Comparison of ENCODE assay signal across 1 cellular context in the genomic region with DNA sequence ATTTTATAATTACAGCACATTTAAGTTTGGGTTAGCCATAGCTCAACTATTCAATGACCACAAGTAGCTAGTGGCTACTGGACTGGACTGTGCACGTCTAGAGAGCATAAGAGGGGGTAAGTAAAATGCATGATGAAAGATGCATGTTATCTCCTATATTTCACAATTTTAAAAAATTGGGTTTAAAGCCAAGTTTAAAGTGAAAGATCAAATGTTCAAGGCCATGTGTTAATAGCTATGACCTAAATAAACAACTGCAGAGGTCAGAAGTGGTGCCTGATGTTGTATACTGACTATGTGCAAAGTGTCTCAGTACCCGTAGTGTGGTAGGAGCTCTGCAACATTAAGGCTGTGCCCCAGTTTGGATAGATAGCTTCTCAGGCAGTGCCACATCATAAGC.
TF ChIP-seq lines count a peak whose summit lies in the region.

No MANE protein-coding gene starts in this region.

TF ChIP-seq in HepG2, 621 proteins besides CTCF, POLR2A, EP300 and RAD21 (continued from another document and continues in another):
- TF ChIP-seq, protein P1, sequence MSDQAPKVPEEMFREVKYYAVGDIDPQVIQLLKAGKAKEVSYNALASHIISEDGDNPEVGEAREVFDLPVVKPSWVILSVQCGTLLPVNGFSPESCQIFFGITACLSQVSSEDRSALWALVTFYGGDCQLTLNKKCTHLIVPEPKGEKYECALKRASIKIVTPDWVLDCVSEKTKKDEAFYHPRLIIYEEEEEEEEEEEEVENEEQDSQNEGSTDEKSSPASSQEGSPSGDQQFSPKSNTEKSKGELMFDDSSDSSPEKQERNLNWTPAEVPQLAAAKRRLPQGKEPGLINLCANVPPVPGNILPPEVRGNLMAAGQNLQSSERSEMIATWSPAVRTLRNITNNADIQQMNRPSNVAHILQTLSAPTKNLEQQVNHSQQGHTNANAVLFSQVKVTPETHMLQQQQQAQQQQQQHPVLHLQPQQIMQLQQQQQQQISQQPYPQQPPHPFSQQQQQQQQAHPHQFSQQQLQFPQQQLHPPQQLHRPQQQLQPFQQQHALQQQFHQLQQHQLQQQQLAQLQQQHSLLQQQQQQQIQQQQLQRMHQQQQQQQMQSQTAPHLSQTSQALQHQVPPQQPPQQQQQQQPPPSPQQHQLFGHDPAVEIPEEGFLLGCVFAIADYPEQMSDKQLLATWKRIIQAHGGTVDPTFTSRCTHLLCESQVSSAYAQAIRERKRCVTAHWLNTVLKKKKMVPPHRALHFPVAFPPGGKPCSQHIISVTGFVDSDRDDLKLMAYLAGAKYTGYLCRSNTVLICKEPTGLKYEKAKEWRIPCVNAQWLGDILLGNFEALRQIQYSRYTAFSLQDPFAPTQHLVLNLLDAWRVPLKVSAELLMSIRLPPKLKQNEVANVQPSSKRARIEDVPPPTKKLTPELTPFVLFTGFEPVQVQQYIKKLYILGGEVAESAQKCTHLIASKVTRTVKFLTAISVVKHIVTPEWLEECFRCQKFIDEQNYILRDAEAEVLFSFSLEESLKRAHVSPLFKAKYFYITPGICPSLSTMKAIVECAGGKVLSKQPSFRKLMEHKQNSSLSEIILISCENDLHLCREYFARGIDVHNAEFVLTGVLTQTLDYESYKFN (CRISPR knock-in tag; conservative IDR thresholded peaks at IDR 0.05) = peak; percentile 22; the same call in 1 of the 2 replicates
- TF ChIP-seq, protein P2, sequence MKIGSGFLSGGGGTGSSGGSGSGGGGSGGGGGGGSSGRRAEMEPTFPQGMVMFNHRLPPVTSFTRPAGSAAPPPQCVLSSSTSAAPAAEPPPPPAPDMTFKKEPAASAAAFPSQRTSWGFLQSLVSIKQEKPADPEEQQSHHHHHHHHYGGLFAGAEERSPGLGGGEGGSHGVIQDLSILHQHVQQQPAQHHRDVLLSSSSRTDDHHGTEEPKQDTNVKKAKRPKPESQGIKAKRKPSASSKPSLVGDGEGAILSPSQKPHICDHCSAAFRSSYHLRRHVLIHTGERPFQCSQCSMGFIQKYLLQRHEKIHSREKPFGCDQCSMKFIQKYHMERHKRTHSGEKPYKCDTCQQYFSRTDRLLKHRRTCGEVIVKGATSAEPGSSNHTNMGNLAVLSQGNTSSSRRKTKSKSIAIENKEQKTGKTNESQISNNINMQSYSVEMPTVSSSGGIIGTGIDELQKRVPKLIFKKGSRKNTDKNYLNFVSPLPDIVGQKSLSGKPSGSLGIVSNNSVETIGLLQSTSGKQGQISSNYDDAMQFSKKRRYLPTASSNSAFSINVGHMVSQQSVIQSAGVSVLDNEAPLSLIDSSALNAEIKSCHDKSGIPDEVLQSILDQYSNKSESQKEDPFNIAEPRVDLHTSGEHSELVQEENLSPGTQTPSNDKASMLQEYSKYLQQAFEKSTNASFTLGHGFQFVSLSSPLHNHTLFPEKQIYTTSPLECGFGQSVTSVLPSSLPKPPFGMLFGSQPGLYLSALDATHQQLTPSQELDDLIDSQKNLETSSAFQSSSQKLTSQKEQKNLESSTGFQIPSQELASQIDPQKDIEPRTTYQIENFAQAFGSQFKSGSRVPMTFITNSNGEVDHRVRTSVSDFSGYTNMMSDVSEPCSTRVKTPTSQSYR (CRISPR knock-in tag; IDR thresholded peaks at IDR 0.05; ENCODE audit: borderline replicate concordance) = no peak
- no peak for TF ChIP-seq RORA (CRISPR knock-in tag; IDR thresholded peaks at IDR 0.05)
- no peak for TF ChIP-seq AHR (CRISPR knock-in tag; IDR thresholded peaks at IDR 0.05)
- no peak for TF ChIP-seq ZNF143 (CRISPR knock-in tag; IDR thresholded peaks at IDR 0.05)
- TF ChIP-seq, protein P3, sequence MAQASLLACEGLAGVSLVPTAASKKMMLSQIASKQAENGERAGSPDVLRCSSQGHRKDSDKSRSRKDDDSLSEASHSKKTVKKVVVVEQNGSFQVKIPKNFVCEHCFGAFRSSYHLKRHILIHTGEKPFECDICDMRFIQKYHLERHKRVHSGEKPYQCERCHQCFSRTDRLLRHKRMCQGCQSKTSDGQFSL (CRISPR knock-in tag; IDR thresholded peaks at IDR 0.05) = no peak
- TF ChIP-seq, protein P4, sequence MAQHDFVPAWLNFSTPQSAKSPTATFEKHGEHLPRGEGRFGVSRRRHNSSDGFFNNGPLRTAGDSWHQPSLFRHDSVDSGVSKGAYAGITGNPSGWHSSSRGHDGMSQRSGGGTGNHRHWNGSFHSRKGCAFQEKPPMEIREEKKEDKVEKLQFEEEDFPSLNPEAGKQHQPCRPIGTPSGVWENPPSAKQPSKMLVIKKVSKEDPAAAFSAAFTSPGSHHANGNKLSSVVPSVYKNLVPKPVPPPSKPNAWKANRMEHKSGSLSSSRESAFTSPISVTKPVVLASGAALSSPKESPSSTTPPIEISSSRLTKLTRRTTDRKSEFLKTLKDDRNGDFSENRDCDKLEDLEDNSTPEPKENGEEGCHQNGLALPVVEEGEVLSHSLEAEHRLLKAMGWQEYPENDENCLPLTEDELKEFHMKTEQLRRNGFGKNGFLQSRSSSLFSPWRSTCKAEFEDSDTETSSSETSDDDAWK (CRISPR knock-in tag; IDR thresholded peaks at IDR 0.05) = no peak
- no peak for TF ChIP-seq ZNF547 (CRISPR knock-in tag; IDR thresholded peaks at IDR 0.05)
- TF ChIP-seq, protein P5, sequence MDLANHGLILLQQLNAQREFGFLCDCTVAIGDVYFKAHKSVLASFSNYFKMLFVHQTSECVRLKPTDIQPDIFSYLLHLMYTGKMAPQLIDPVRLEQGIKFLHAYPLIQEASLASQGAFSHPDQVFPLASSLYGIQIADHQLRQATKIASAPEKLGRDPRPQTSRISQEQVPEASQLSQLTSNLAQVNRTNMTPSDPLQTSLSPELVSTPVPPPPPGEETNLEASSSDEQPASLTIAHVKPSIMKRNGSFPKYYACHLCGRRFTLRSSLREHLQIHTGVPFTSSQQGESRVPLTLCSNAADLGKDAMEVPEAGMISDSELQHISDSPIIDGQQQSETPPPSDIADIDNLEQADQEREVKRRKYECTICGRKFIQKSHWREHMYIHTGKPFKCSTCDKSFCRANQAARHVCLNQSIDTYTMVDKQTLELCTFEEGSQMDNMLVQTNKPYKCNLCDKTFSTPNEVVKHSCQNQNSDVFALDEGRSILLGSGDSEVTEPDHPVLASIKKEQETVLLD (CRISPR knock-in tag; IDR thresholded peaks at IDR 0.05; ENCODE audit: low read depth) = no peak
- TF ChIP-seq FOXJ3 (CRISPR knock-in tag; IDR thresholded peaks at IDR 0.05; ENCODE audit: borderline replicate concordance) = peak; percentile 53; the same call in 1 of the 2 replicates
- 0 out of 2 replicates have a peak, but pooled peaks have one; percentile 22 for TF ChIP-seq FOXK2 (IDR thresholded peaks at IDR 0.05)
- TF ChIP-seq MBNL3 (CRISPR knock-in tag; conservative IDR thresholded peaks at IDR 0.05) = no peak
- no peak for TF ChIP-seq ZNF136 (CRISPR knock-in tag; IDR thresholded peaks at IDR 0.05; ENCODE audit: low read depth)
- TF ChIP-seq ZNF619 (CRISPR knock-in tag; IDR thresholded peaks at IDR 0.05) = no peak
- no peak for TF ChIP-seq HOXD1 (CRISPR knock-in tag; IDR thresholded peaks at IDR 0.05)
- TF ChIP-seq FLYWCH1 (CRISPR knock-in tag; IDR thresholded peaks at IDR 0.05) = no peak
- TF ChIP-seq SOX13 (IDR thresholded peaks at IDR 0.05) = no peak
- TF ChIP-seq SOX13 (CRISPR knock-in tag; conservative IDR thresholded peaks at IDR 0.05 in 1 of 2, IDR thresholded peaks at IDR 0.05 in 1 of 2) = peak in 1 of 2 experiments; percentile 42; a peak in 1 of 4 replicates
- no peak for TF ChIP-seq CENPT (CRISPR knock-in tag; IDR thresholded peaks at IDR 0.05; ENCODE audit: low read depth)
- no peak for TF ChIP-seq IRX3 (CRISPR knock-in tag; IDR thresholded peaks at IDR 0.05; ENCODE audit: borderline replicate concordance, low read depth)
- no peak for TF ChIP-seq CHD2 (IDR thresholded peaks at IDR 0.05; ENCODE audit: low read depth, low read length)
- TF ChIP-seq, protein P6, sequence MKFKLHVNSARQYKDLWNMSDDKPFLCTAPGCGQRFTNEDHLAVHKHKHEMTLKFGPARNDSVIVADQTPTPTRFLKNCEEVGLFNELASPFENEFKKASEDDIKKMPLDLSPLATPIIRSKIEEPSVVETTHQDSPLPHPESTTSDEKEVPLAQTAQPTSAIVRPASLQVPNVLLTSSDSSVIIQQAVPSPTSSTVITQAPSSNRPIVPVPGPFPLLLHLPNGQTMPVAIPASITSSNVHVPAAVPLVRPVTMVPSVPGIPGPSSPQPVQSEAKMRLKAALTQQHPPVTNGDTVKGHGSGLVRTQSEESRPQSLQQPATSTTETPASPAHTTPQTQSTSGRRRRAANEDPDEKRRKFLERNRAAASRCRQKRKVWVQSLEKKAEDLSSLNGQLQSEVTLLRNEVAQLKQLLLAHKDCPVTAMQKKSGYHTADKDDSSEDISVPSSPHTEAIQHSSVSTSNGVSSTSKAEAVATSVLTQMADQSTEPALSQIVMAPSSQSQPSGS (CRISPR knock-in tag; IDR thresholded peaks at IDR 0.05) = no peak
- no peak for TF ChIP-seq FOXA1 (IDR thresholded peaks at IDR 0.05)
- TF ChIP-seq FOXA1 (CRISPR knock-in tag; IDR thresholded peaks at IDR 0.05) = peak; percentile 40; the same call in 1 of the 2 replicates
- TF ChIP-seq, protein P7, sequence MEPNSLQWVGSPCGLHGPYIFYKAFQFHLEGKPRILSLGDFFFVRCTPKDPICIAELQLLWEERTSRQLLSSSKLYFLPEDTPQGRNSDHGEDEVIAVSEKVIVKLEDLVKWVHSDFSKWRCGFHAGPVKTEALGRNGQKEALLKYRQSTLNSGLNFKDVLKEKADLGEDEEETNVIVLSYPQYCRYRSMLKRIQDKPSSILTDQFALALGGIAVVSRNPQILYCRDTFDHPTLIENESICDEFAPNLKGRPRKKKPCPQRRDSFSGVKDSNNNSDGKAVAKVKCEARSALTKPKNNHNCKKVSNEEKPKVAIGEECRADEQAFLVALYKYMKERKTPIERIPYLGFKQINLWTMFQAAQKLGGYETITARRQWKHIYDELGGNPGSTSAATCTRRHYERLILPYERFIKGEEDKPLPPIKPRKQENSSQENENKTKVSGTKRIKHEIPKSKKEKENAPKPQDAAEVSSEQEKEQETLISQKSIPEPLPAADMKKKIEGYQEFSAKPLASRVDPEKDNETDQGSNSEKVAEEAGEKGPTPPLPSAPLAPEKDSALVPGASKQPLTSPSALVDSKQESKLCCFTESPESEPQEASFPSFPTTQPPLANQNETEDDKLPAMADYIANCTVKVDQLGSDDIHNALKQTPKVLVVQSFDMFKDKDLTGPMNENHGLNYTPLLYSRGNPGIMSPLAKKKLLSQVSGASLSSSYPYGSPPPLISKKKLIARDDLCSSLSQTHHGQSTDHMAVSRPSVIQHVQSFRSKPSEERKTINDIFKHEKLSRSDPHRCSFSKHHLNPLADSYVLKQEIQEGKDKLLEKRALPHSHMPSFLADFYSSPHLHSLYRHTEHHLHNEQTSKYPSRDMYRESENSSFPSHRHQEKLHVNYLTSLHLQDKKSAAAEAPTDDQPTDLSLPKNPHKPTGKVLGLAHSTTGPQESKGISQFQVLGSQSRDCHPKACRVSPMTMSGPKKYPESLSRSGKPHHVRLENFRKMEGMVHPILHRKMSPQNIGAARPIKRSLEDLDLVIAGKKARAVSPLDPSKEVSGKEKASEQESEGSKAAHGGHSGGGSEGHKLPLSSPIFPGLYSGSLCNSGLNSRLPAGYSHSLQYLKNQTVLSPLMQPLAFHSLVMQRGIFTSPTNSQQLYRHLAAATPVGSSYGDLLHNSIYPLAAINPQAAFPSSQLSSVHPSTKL (CRISPR knock-in tag; IDR thresholded peaks at IDR 0.05) = peak; percentile 72
- no peak for TF ChIP-seq ZBTB1 (CRISPR knock-in tag; IDR thresholded peaks at IDR 0.05; ENCODE audit: borderline replicate concordance)
- no peak for TF ChIP-seq GABPA (IDR thresholded peaks at IDR 0.05; ENCODE audit: low read depth, low read length)
- no peak for TF ChIP-seq GABPA (CRISPR knock-in tag; IDR thresholded peaks at IDR 0.05; ENCODE audit: low read depth)
- TF ChIP-seq TMF1 (CRISPR knock-in tag; IDR thresholded peaks at IDR 0.05; ENCODE audit: low read depth) = no peak
- TF ChIP-seq, protein P8, sequence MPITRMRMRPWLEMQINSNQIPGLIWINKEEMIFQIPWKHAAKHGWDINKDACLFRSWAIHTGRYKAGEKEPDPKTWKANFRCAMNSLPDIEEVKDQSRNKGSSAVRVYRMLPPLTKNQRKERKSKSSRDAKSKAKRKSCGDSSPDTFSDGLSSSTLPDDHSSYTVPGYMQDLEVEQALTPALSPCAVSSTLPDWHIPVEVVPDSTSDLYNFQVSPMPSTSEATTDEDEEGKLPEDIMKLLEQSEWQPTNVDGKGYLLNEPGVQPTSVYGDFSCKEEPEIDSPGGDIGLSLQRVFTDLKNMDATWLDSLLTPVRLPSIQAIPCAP (CRISPR knock-in tag; IDR thresholded peaks at IDR 0.05; ENCODE audit: low read depth) = no peak
- TF ChIP-seq, protein P9, sequence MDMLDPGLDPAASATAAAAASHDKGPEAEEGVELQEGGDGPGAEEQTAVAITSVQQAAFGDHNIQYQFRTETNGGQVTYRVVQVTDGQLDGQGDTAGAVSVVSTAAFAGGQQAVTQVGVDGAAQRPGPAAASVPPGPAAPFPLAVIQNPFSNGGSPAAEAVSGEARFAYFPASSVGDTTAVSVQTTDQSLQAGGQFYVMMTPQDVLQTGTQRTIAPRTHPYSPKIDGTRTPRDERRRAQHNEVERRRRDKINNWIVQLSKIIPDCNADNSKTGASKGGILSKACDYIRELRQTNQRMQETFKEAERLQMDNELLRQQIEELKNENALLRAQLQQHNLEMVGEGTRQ (IDR thresholded peaks at IDR 0.05; ENCODE audit: low read depth, low read length) = no peak
- TF ChIP-seq, protein P9 (CRISPR knock-in tag; IDR thresholded peaks at IDR 0.05; ENCODE audit: borderline replicate concordance) = no peak
- TF ChIP-seq SCMH1 (CRISPR knock-in tag; IDR thresholded peaks at IDR 0.05; ENCODE audit: borderline replicate concordance) = no peak
- TF ChIP-seq NCOA5 (CRISPR knock-in tag; IDR thresholded peaks at IDR 0.05) = no peak
- TF ChIP-seq U2AF1 (optimal IDR thresholded peaks at IDR 0.05; ENCODE audit: low read depth, low read length) = no peak
- TF ChIP-seq SMAD3 (CRISPR knock-in tag; IDR thresholded peaks at IDR 0.05) = no peak
- no peak for TF ChIP-seq CBX1 (IDR thresholded peaks at IDR 0.05; ENCODE audit: low read depth)
- no peak for TF ChIP-seq ATM (IDR thresholded peaks at IDR 0.05; ENCODE audit: borderline replicate concordance)
- TF ChIP-seq GZF1 (CRISPR knock-in tag; IDR thresholded peaks at IDR 0.05) = no peak
